Comparison of ENCODE assay signal across 22 cellular contexts in genomic region chr1:95852483-95853070, GRCh38.
"Had no signal": no experiment of that assay in that cellular context is flagged by ENCODE, and none has a peak within 500 bp of the region (broad histone marks: within the 10 kb centered on the region; RNA-seq: fewer than 3 reads in every experiment).

No MANE protein-coding gene starts in this region.

- H3K27me3 ChIP-seq: gastrocnemius medialis, heart left ventricle, hepatocyte, left lung, neutrophil, pancreas, thyroid gland had no signal

- H3K9me3 ChIP-seq: gastrocnemius medialis, lower lobe of right lung, neutrophil, pancreas, thyroid gland had no signal

- H3K4me3 ChIP-seq: coronary artery, gastrocnemius medialis, heart left ventricle, hepatocyte, left lung, lower lobe of right lung, pancreas, smooth muscle cell, thyroid gland had no signal

- ATAC-seq: gastrocnemius medialis; left lung; naive thymus-derived CD8-positive, alpha-beta T cell; pancreas had no signal

- H3K36me3 Mint-ChIP-seq: naive thymus-derived CD8-positive, alpha-beta T cell had no signal

- H3K4me1 ChIP-seq: gastrocnemius medialis, heart left ventricle, left lung, lower lobe of right lung, pancreas, thyroid gland had no signal

- H3K4me1 Mint-ChIP-seq: naive thymus-derived CD8-positive, alpha-beta T cell had no signal

- DNase-seq: dermis blood vessel endothelial cell; effector memory CD4-positive, alpha-beta T cell; foreskin fibroblast; gastrocnemius medialis; heart left ventricle; kidney; lower lobe of right lung; naive thymus-derived CD8-positive, alpha-beta T cell; stimulated activated CD4-positive, alpha-beta T cell treated with anti-CD3 and anti-CD28 coated beads, Interleukin-12 subunit alpha, Interleukin-12 subunit beta, amount 100 ng/mL, for 4 hours; stimulated activated CD4-positive, alpha-beta T cell treated with anti-CD3 and anti-CD28 coated beads, Interleukin-1b, Interleukin-23, amount 100 ng/mL, for 48 hours; stimulated activated CD4-positive, alpha-beta T cell treated with anti-CD3 and anti-CD28 coated beads, Interleukin-4, amount 100 ng/mL, for 1 hour; stimulated activated CD8-positive, alpha-beta memory T cell treated with anti-CD3 and anti-CD28 coated beads, Interleukin-4, amount 100 ng/mL, for 48 hours; thyroid gland; trophoblast cell had no signal

- H3K27ac ChIP-seq: coronary artery, gastrocnemius medialis, heart left ventricle, hepatocyte, left lung, lower lobe of right lung, neutrophil, pancreas, thyroid gland had no signal

- H3K27ac Mint-ChIP-seq: naive thymus-derived CD8-positive, alpha-beta T cell; progenitor cell of endocrine pancreas; stimulated activated naive CD8-positive, alpha-beta T cell treated with anti-CD3 and anti-CD28 coated beads, Interleukin-15, Interleukin-2, amounts not matched to agents 100 ng/mL and 50 ng/mL, for 24 hours had no signal

- H3K4me3 Mint-ChIP-seq: naive thymus-derived CD8-positive, alpha-beta T cell; stimulated activated naive CD8-positive, alpha-beta T cell treated with anti-CD3 and anti-CD28 coated beads, Interleukin-15, Interleukin-2, amounts not matched to agents 100 ng/mL and 50 ng/mL, for 24 hours had no signal

- H3K36me3 ChIP-seq: gastrocnemius medialis, heart left ventricle, left lung, lower lobe of right lung, neutrophil, pancreas, thyroid gland had no signal
